Comparison of ENCODE assay signal across 8 cellular contexts in genomic region chr21:14012409-14012808, GRCh38.
"Had no signal": no experiment of that assay in that cellular context is flagged by ENCODE, and none has a peak within 500 bp of the region (broad histone marks: within the 10 kb centered on the region; RNA-seq: fewer than 3 reads in every experiment).

No MANE protein-coding gene starts in this region.

- H3K4me3 Mint-ChIP-seq: IgD-negative memory B cell had no signal

- H3K9ac ChIP-seq: KMS-11 had no signal

- DNase-seq: IMR-90, KBM-7, KG1 had no signal

- FAIRE-seq: HepG2, K562 had no signal

- H3K36me3 Mint-ChIP-seq: IgD-negative memory B cell had no signal

- H3K4me2 ChIP-seq: KMS-11 had no signal

- H3K27ac ChIP-seq: HL-60, KMS-11 had no signal

- ATAC-seq: K562 had no signal

- H3K27ac Mint-ChIP-seq: IgD-negative memory B cell had no signal

- H3K9me3 Mint-ChIP-seq: IgD-negative memory B cell had no signal

- H3K4me3 ChIP-seq: K562 had no signal
